ENCODE assay signal across 8 cellular contexts in genomic region chr5:139649082-139649991, GRCh38. TPM values are rescaled to one million over a fixed set of nuclear protein-coding genes. Genes with fewer than 3 reads are reported as not detected.
DNase-seq lines count a peak whose midpoint lies in the region; ATAC-seq, FAIRE-seq and TF ChIP-seq lines count a peak whose summit lies in the region.

No MANE protein-coding gene starts in this region.

- no peak for ATAC-seq in HG02678 (IDR thresholded peaks at IDR 0.05; ENCODE audit: unreplicated experiment)

- H3K36me3 ChIP-seq in bronchial epithelial cell (ENCODE audit: control insufficient read depth, insufficient read depth, low read length) (no peaks in the 10 kb centered on the region), liver (ENCODE audit: control insufficient read depth in 4 of 4, insufficient read depth in 3 of 4, low read depth in 1 of 4, low read length in 3 of 4) (no peaks in the 10 kb centered on the region)

- H3K27ac ChIP-seq in liver (ENCODE audit: low read depth in 1 of 2, low read length in 2 of 2) (peak overlapping the region; percentile 93 to 96), temporal lobe (ENCODE audit: low read depth, low read length) (peak overlapping the region; percentile 100)

- DNase-seq in NCI-H69 (lab: John Stamatoyannopoulos, UW) (peak; percentile 76), bronchial epithelial cell (ENCODE audit: low read depth) (no peak), cerebellum (ENCODE audit: low spot score) (no peak)
- no peak for DNase-seq in NK-92 treated with Interleukin-12 subunit alpha and Interleukin-12 subunit beta, amount 100 ng/mL, for 24 hours (lab: John Stamatoyannopoulos, UW)

- WGBS in liver = under 1% methylated on average over 77 of the region's 77 CpGs

- TF ChIP-seq CTCF in GM12874 (IDR thresholded peaks at IDR 0.05; ENCODE audit: insufficient read depth, low read depth, low read length) (peak; percentile 11; the same call in 1 of the 2 replicates), bronchial epithelial cell (IDR thresholded peaks at IDR 0.05; ENCODE audit: insufficient read depth, low read length, severe bottlenecking) (no peak), liver (IDR thresholded peaks at IDR 0.05; ENCODE audit: low read depth, low read length, missing input control) (no peak)

- no peak for FAIRE-seq in bronchial epithelial cell (lab: Jason Lieb, UNC)

- H3K4me3 ChIP-seq in bronchial epithelial cell (ENCODE audit: low read depth, low read length) = peak overlapping the region; percentile 70
- H3K4me3 ChIP-seq in liver (ENCODE audit: low read depth in 1 of 3, low read length in 3 of 3) = peak overlapping the region; percentile 76 to 92 (median 92)

- TF ChIP-seq RAD21 in liver (IDR thresholded peaks at IDR 0.05) = no peak

- peak overlapping the region; percentile 65 to 87 for H3K9ac ChIP-seq in liver (ENCODE audit: low read depth in 1 of 2, low read length in 2 of 2)

- H3K9me3 ChIP-seq in liver (ENCODE audit: control insufficient read depth in 4 of 4, low read length in 3 of 4) = no peaks in the 10 kb centered on the region

- peaks cover 22 to 79% (median 63%) of the 10 kb centered on the region in 4 donors for H3K4me1 ChIP-seq in liver (ENCODE audit: control insufficient read depth in 4 of 4, insufficient read depth in 4 of 4, low read length in 3 of 4)

- H3K27me3 ChIP-seq in bronchial epithelial cell (ENCODE audit: control insufficient read depth, insufficient read depth, low read length) (no peaks in the 10 kb centered on the region), liver (ENCODE audit: control insufficient read depth in 4 of 4, insufficient read depth in 4 of 4, low read length in 3 of 4) (no peaks in the 10 kb centered on the region)

TF ChIP-seq in liver, 16 proteins besides CTCF, POLR2A, EP300 and RAD21:
- TF ChIP-seq FOXA1 (IDR thresholded peaks at IDR 0.05) = no peak
- TF ChIP-seq HNF4G (IDR thresholded peaks at IDR 0.05) = no peak
- no peak for TF ChIP-seq MAX (IDR thresholded peaks at IDR 0.05)
- no peak for TF ChIP-seq FOXA2 (IDR thresholded peaks at IDR 0.05)
- no peak for TF ChIP-seq JUND (IDR thresholded peaks at IDR 0.05)
- TF ChIP-seq HNF4A (conservative IDR thresholded peaks at IDR 0.05) = no peak
- no peak for TF ChIP-seq EGR1 (IDR thresholded peaks at IDR 0.05; ENCODE audit: low read depth in 2 of 2)
- no peak for TF ChIP-seq YY1 (IDR thresholded peaks at IDR 0.05)
- TF ChIP-seq GABPA (IDR thresholded peaks at IDR 0.05 in 1 of 2, conservative IDR thresholded peaks at IDR 0.05 in 1 of 2) = no peak
- TF ChIP-seq REST (IDR thresholded peaks at IDR 0.05) = no peak
- TF ChIP-seq TAF1 (conservative IDR thresholded peaks at IDR 0.05) = no peak
- TF ChIP-seq ZBTB33 (IDR thresholded peaks at IDR 0.05) = no peak
- TF ChIP-seq NR2F2 (IDR thresholded peaks at IDR 0.05) = no peak
- no peak for TF ChIP-seq ATF3 (IDR thresholded peaks at IDR 0.05)
- TF ChIP-seq RXRA (IDR thresholded peaks at IDR 0.05) = no peak
- no peak for TF ChIP-seq SP1 (IDR thresholded peaks at IDR 0.05)

RNA-seq across cellular contexts. Expression of gene CXXC5, which starts 1.2 kb away (rescaled TPM):
- total RNA-seq in bronchial epithelial cell (6.1 and 27.4 TPM in 2 replicates), liver (10 to 100 TPM; 59.1 to 78.6 TPM), temporal lobe (33.4 TPM), cerebellum (76.6 TPM)
- polyA plus RNA-seq in liver = 10 to 100 TPM; 40.6 to 70.0 TPM
